In the genomic region with DNA sequence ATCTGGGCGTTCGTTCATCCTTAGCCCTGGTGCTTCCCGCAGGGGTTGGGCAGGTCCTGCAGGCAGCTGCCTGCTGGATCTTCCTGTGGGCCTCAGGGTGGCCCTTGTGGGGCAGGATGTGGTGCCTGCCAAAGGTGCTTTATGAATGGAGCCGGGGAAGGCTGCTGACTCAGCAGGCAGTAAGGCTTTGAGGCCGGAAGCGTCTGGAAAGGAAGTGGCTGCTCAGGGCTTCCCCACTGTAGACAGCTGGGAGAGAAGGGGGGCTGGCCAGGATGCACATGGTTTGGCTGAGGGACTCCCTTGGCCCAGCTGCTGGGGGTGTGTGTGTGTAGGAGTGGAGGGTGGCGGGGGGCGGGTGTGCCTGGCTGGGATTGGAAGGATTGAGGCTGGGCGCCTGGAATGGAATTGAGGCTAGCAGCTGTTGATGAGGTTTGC, we compare ENCODE assay signal across 8 cellular contexts. TPM values are rescaled to one million over a fixed set of nuclear protein-coding genes. Genes with fewer than 3 reads are reported as not detected.
A peak's percentile ranks its signal among the peaks of the same experiment; 100 is the strongest.
DNase-seq lines count a peak whose midpoint lies in the region; ATAC-seq and TF ChIP-seq lines count a peak whose summit lies in the region.

No MANE protein-coding gene starts in this region.

- ATAC-seq in GM21367 (IDR thresholded peaks at IDR 0.05; ENCODE audit: unreplicated experiment) (peak; percentile 65), gastrocnemius medialis (peak; percentile 62 to 70), GM18517 (IDR thresholded peaks at IDR 0.05; ENCODE audit: unreplicated experiment) (no peak)

- H3K4me2 ChIP-seq in BLaER1 treated with 17β-estradiol and CSF1 and Interleukin-3, amounts not matched to agents 10 nM and 100 nM, result peak overlapping the region; percentile 76 to 93 (median 86)

- DNase-seq in Kasumi-1 (lab: John Stamatoyannopoulos, UW), result peak; percentile 98
- DNase-seq in T-helper 22 cell (ENCODE audit: low read depth), result peak; percentile 72
- DNase-seq in amniotic stem cell (lab: John Stamatoyannopoulos, UW), result peak; percentile 66
- DNase-seq in hepatic stellate cell (ENCODE audit: low spot score), result peak; percentile 83
- peak; percentile 64 to 77 for DNase-seq in gastrocnemius medialis

- H3K4me1 ChIP-seq in BLaER1 treated with 17β-estradiol and CSF1 and Interleukin-3, amounts not matched to agents 10 nM and 100 nM, result peaks cover 48 to 80% (median 68%) of the 10 kb centered on the region in 10 experiments
- H3K4me1 ChIP-seq in gastrocnemius medialis, result peaks cover 36 to 39% of the 10 kb centered on the region in 2 donors

- peak overlapping the region in 10 of 11 experiments; percentile 6 to 75 (median 54); a peak in 16 of 22 replicates for H3K9ac ChIP-seq in BLaER1 treated with 17β-estradiol and CSF1 and Interleukin-3, amounts not matched to agents 10 nM and 100 nM

- TF ChIP-seq CTCF in gastrocnemius medialis (IDR thresholded peaks at IDR 0.05 in 4 of 5, conservative IDR thresholded peaks at IDR 0.05 in 1 of 5), result no peak

- peak overlapping the region in 10 of 11 experiments; percentile 40 to 86 (median 74); a peak in 19 of 22 replicates for H3K27ac ChIP-seq in BLaER1 treated with 17β-estradiol and CSF1 and Interleukin-3, amounts not matched to agents 10 nM and 100 nM
- peak overlapping the region; percentile 30 to 68 (median 50) for H3K27ac ChIP-seq in gastrocnemius medialis

- in situ Hi-C loops in gastrocnemius medialis (cut with MboI; ENCODE audit: low sequenced_read_pairs in 4 of 4), result loop anchor here in 3 of 4 donors (5.0 to 10.0 kb wide), 2 partner anchors 60 to 62 kb away; a partner anchor contains a TSS

- H3K4me3 ChIP-seq in BLaER1 treated with 17β-estradiol and CSF1 and Interleukin-3, amounts not matched to agents 10 nM and 100 nM, result peak overlapping the region in 4 of 10 experiments; percentile 7 to 29 (median 25); a peak in 4 of 20 replicates
- no peak overlapping the region for H3K4me3 ChIP-seq in gastrocnemius medialis

- peaks cover 5 to 98% (median 43%) of the 10 kb centered on the region in 11 experiments; a peak in 17 of 22 replicates for H4K20me1 ChIP-seq in BLaER1 treated with 17β-estradiol and CSF1 and Interleukin-3, amounts not matched to agents 10 nM and 100 nM

- peaks cover 0 to 10% (median 0%) of the 10 kb centered on the region in 11 experiments; a peak in 3 of 22 replicates for H3K36me3 ChIP-seq in BLaER1 treated with 17β-estradiol and CSF1 and Interleukin-3, amounts not matched to agents 10 nM and 100 nM
- H3K36me3 ChIP-seq in gastrocnemius medialis, result no peaks in the 10 kb centered on the region

- no peaks in the 10 kb centered on the region for H3K27me3 ChIP-seq in BLaER1 treated with 17β-estradiol and CSF1 and Interleukin-3, amounts not matched to agents 10 nM and 100 nM
- H3K27me3 ChIP-seq in gastrocnemius medialis, result no peaks in the 10 kb centered on the region

- no peak for TF ChIP-seq POLR2A in gastrocnemius medialis (IDR thresholded peaks at IDR 0.05)

- H3K9me3 ChIP-seq in BLaER1 treated with 17β-estradiol and CSF1 and Interleukin-3, amounts not matched to agents 10 nM and 100 nM (replicated peaks in 1 of 11), result no peaks in the 10 kb centered on the region
- no peaks in the 10 kb centered on the region for H3K9me3 ChIP-seq in gastrocnemius medialis

- intact Hi-C loops in gastrocnemius medialis (cut with DNase I; ENCODE audit: low total_unique reads), result loop anchor here (1.0 to 5.0 kb wide), 2 partner anchors 14 to 135 kb away; no protein-coding TSS in a partner anchor

RNA-seq across cellular contexts. Expression of a gene that starts 12.9 kb away (rescaled TPM):
- total RNA-seq in gastrocnemius medialis, result 10 to 100 TPM in 3 of 4 donors, 1 to 10 TPM in 1; 9.6 to 21.4 (median 16.6) TPM

RNA-seq across cellular contexts. Expression of a gene that starts 56.1 kb away (rescaled TPM):
- total RNA-seq in gastrocnemius medialis, result 10 to 100 TPM in 1 of 4 donors, 1 to 10 TPM in 3; 2.7 to 11.6 (median 7.7) TPM
